ENCODE assay signal across 28 cellular contexts in the genomic region with DNA sequence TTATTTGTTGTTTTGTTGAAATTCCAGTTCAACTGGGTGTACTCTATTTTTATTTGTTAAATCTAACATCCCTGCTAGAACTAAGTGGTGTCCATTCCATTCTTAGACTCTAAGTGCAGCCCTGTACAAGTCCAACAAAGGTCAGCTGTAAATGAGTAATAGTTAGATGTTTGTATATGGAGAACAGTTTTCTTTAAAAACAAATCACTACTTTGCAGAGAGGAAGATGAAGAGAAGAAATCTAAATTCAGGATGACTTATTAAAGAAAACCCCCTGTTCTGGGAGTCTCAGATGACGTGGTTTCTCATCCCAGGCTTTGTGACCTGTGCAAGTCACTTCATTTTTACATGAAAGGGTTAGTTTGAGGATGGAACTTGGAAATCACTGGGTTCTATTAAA. TPM values are rescaled to one million over a fixed set of nuclear protein-coding genes. Genes with fewer than 3 reads are reported as not detected.
"Had no signal": no experiment of that assay in that cellular context is flagged by ENCODE, and none has a peak within 500 bp of the region (broad histone marks: within the 10 kb centered on the region; RNA-seq: fewer than 3 reads in every experiment).

No MANE protein-coding gene starts in this region.

- H3K9me3 ChIP-seq: adrenal gland, body of pancreas, esophagus muscularis mucosa, gastrocnemius medialis, heart left ventricle had no signal

- H3K27me3 Mint-ChIP-seq: activated CD4-positive, alpha-beta T cell treated with anti-CD3 and anti-CD28 coated beads for 36 hours; activated naive CD8-positive, alpha-beta T cell had no signal

- H3K36me3 Mint-ChIP-seq: activated naive CD8-positive, alpha-beta T cell had no signal

- DNase-seq: activated CD4-positive, alpha-beta memory T cell treated with anti-CD3 and anti-CD28 coated beads, Interleukin-2, amount 10 ng/mL, durations not matched to agents 7 days and 5 days; activated CD4-positive, alpha-beta T cell treated with anti-CD3 and anti-CD28 coated beads for 36 hours; activated CD4-positive, alpha-beta T cell treated with anti-CD3 and anti-CD28 coated beads, Interleukin-2, amount 10 ng/mL, durations not matched to agents 24 days and 14 days; activated CD4-positive, CD25-positive, alpha-beta regulatory T cell; activated CD4-positive, CD25-positive, alpha-beta regulatory T cell treated with anti-CD3 and anti-CD28 coated beads, Interleukin-2, amount 50 U/mL, for 72 hours; activated CD8-positive, alpha-beta memory T cell treated with anti-CD3 and anti-CD28 coated beads, Interleukin-2, amount 50 U/mL, for 48 hours; activated gamma-delta T cell; activated naive CD4-positive, alpha-beta T cell; activated naive CD4-positive, alpha-beta T cell treated with anti-CD3 and anti-CD28 coated beads, Interleukin-2, amount 50 U/mL, for 16 hours; activated T-cell treated with anti-CD3 and anti-CD28 coated beads for 4 hours; activated T-cell treated with anti-CD3 and anti-CD28 coated beads, Interleukin-2, amount 50 U/mL, for 24 hours; activated T-cell treated with anti-CD3 and anti-CD28 coated beads, Interleukin-2, amount 50 U/mL, for 72 hours; adrenal gland; amygdala; aorta; body of pancreas; caudate nucleus; cortex of kidney; dermis blood vessel endothelial cell; effector CD4-positive, alpha-beta T cell; effector memory CD8-positive, alpha-beta T cell; erythroblast; foreskin keratinocyte; gastrocnemius medialis; heart left ventricle; T-helper 2 cell had no signal

- ATAC-seq: activated CD4-positive, alpha-beta T cell treated with anti-CD3 and anti-CD28 coated beads for 36 hours; activated T-cell treated with anti-CD3 and anti-CD28 coated beads, Interleukin-2, amount 50 U/mL, for 72 hours; body of pancreas; effector memory CD8-positive, alpha-beta T cell; foreskin keratinocyte; gastrocnemius medialis; heart left ventricle had no signal

- H3K27me3 ChIP-seq: adrenal gland, body of pancreas, foreskin keratinocyte, gastrocnemius medialis had no signal

- H3K27ac Mint-ChIP-seq: activated CD4-positive, alpha-beta memory T cell treated with anti-CD3 and anti-CD28 coated beads, Interleukin-2, amount 10 ng/mL, durations not matched to agents 7 days and 5 days; activated CD4-positive, alpha-beta T cell treated with anti-CD3 and anti-CD28 coated beads for 36 hours; activated CD4-positive, alpha-beta T cell treated with anti-CD3 and anti-CD28 coated beads, Interleukin-2, amount 10 ng/mL, durations not matched to agents 24 days and 14 days; activated naive CD8-positive, alpha-beta T cell; activated T-cell treated with anti-CD3 and anti-CD28 coated beads, Interleukin-2, amount 50 U/mL, for 24 hours; activated T-cell treated with anti-CD3 and anti-CD28 coated beads, Interleukin-2, amount 50 U/mL, for 72 hours; effector memory CD8-positive, alpha-beta T cell had no signal

- H3K4me1 Mint-ChIP-seq: activated CD4-positive, alpha-beta memory T cell treated with anti-CD3 and anti-CD28 coated beads, Interleukin-2, amount 10 ng/mL, durations not matched to agents 7 days and 5 days; activated CD4-positive, alpha-beta T cell treated with anti-CD3 and anti-CD28 coated beads for 36 hours; activated CD4-positive, alpha-beta T cell treated with anti-CD3 and anti-CD28 coated beads, Interleukin-2, amount 10 ng/mL, durations not matched to agents 24 days and 14 days had no signal

- H3K36me3 ChIP-seq: adrenal gland, esophagus muscularis mucosa, gastrocnemius medialis, heart left ventricle had no signal

- H3K9me3 Mint-ChIP-seq: activated CD4-positive, alpha-beta memory T cell treated with anti-CD3 and anti-CD28 coated beads, Interleukin-2, amount 10 ng/mL, durations not matched to agents 7 days and 5 days; activated CD4-positive, alpha-beta T cell treated with anti-CD3 and anti-CD28 coated beads, Interleukin-2, amount 10 ng/mL, durations not matched to agents 24 days and 14 days; activated T-cell treated with anti-CD3 and anti-CD28 coated beads, Interleukin-2, amount 50 U/mL, for 24 hours; activated T-cell treated with anti-CD3 and anti-CD28 coated beads, Interleukin-2, amount 50 U/mL, for 72 hours; effector memory CD8-positive, alpha-beta T cell had no signal

- H3K4me3 ChIP-seq: adrenal gland, body of pancreas, esophagus muscularis mucosa, gastrocnemius medialis, heart left ventricle had no signal

- H3K4me1 ChIP-seq: adrenal gland, gastrocnemius medialis had no signal

- H3K4me3 Mint-ChIP-seq: activated CD4-positive, alpha-beta memory T cell treated with anti-CD3 and anti-CD28 coated beads, Interleukin-2, amount 10 ng/mL, durations not matched to agents 7 days and 5 days; activated CD4-positive, alpha-beta T cell treated with anti-CD3 and anti-CD28 coated beads for 36 hours; activated CD4-positive, alpha-beta T cell treated with anti-CD3 and anti-CD28 coated beads, Interleukin-2, amount 10 ng/mL, durations not matched to agents 24 days and 14 days; activated naive CD8-positive, alpha-beta T cell; activated T-cell treated with anti-CD3 and anti-CD28 coated beads, Interleukin-2, amount 50 U/mL, for 24 hours; activated T-cell treated with anti-CD3 and anti-CD28 coated beads, Interleukin-2, amount 50 U/mL, for 72 hours; effector memory CD8-positive, alpha-beta T cell had no signal

RNA-seq across cellular contexts. Expression of a gene that starts 57.9 kb away (rescaled TPM):
- total RNA-seq: activated CD4-positive, alpha-beta memory T cell treated with anti-CD3 and anti-CD28 coated beads, Interleukin-2, amount 10 ng/mL, durations not matched to agents 7 days and 5 days had no signal
